Comparison of ENCODE assay signal across 17 cellular contexts in genomic region chr2:112947374-112947773, GRCh38. TPM values are rescaled to one million over a fixed set of nuclear protein-coding genes. Genes with fewer than 3 reads are reported as not detected.
DNase-seq lines count a peak whose midpoint lies in the region; ATAC-seq and TF ChIP-seq lines count a peak whose summit lies in the region.
"Had no signal": no experiment of that assay in that cellular context is flagged by ENCODE, and none has a peak within 500 bp of the region (broad histone marks: within the 10 kb centered on the region; RNA-seq: fewer than 3 reads in every experiment).

No MANE protein-coding gene starts in this region.

- TF ChIP-seq CTCF in esophagus muscularis mucosa (IDR thresholded peaks at IDR 0.05): no peak
- no peak for TF ChIP-seq CTCF in osteocyte (IDR thresholded peaks at IDR 0.05)
- no peak for TF ChIP-seq CTCF in sigmoid colon (IDR thresholded peaks at IDR 0.05)

- H3K9me3 Mint-ChIP-seq in osteocyte (ENCODE audit: unreplicated experiment): peaks cover 5% of the 10 kb centered on the region
- H3K9me3 Mint-ChIP-seq in T-cell: peaks cover 0 to 2% (median 0%) of the 10 kb centered on the region in 3 donors

- ATAC-seq in T-cell (replicated peaks in 1 of 4): no peak

- TF ChIP-seq EP300 in esophagus muscularis mucosa (IDR thresholded peaks at IDR 0.05) (no peak), sigmoid colon (IDR thresholded peaks at IDR 0.05) (no peak)

- H3K9me3 ChIP-seq in esophagus muscularis mucosa (peaks cover 0 to 4% (median 0%) of the 10 kb centered on the region in 4 donors), sigmoid colon (peaks cover 0 to 11% (median 2%) of the 10 kb centered on the region in 4 donors)

- no peaks in the 10 kb centered on the region for H3K4me1 ChIP-seq in esophagus muscularis mucosa
- peaks cover 0 to under 1% (median 0%) of the 10 kb centered on the region in 4 donors for H3K4me1 ChIP-seq in sigmoid colon

- H3K4me3 Mint-ChIP-seq in osteocyte (ENCODE audit: unreplicated experiment) (no peak overlapping the region), T-cell (no peak overlapping the region)
- H3K4me3 Mint-ChIP-seq: CD8-positive, alpha-beta memory T cell had no signal

- TF ChIP-seq POLR2A in esophagus muscularis mucosa (IDR thresholded peaks at IDR 0.05; ENCODE audit: low read depth) (no peak), sigmoid colon (IDR thresholded peaks at IDR 0.05) (no peak)

- CTCF ChIA-PET in T-cell (lab: Charles Lee): no interaction called here

- H3K36me3 ChIP-seq in esophagus muscularis mucosa: no peaks in the 10 kb centered on the region
- H3K36me3 ChIP-seq in sigmoid colon: no peaks in the 10 kb centered on the region

- H3K27ac Mint-ChIP-seq in osteocyte (ENCODE audit: unreplicated experiment) (no peak overlapping the region), T-cell (no peak overlapping the region)
- H3K27ac Mint-ChIP-seq: CD8-positive, alpha-beta memory T cell had no signal

- no peaks in the 10 kb centered on the region for H3K27me3 ChIP-seq in esophagus muscularis mucosa
- no peaks in the 10 kb centered on the region for H3K27me3 ChIP-seq in sigmoid colon

- H3K4me1 Mint-ChIP-seq in osteocyte (ENCODE audit: unreplicated experiment) (no peaks in the 10 kb centered on the region), T-cell (no peaks in the 10 kb centered on the region)
- H3K4me1 Mint-ChIP-seq: CD8-positive, alpha-beta memory T cell had no signal

- H3K36me3 Mint-ChIP-seq in osteocyte (ENCODE audit: unreplicated experiment): no peaks in the 10 kb centered on the region
- H3K36me3 Mint-ChIP-seq in T-cell: no peaks in the 10 kb centered on the region

- 33% methylated on average over 2 of the region's 2 CpGs for WGBS in esophagus muscularis mucosa
- 10 to 32% methylated on average over 2 of the region's 2 CpGs for WGBS in sigmoid colon, 2 donors

- POLR2A ChIA-PET in T-cell (lab: Charles Lee): no interaction called here

- no peak overlapping the region for H3K27ac ChIP-seq in esophagus muscularis mucosa (replicated peaks in 1 of 4)
- H3K27ac ChIP-seq in sigmoid colon: no peak overlapping the region
- H3K27ac ChIP-seq: 22Rv1 had no signal

- intact Hi-C loops in esophagus muscularis mucosa (cut with DNase I) (no loop called here), sigmoid colon (cut with DNase I) (loop anchor here (10.0 kb wide), 1 partner anchor 323 kb away; no protein-coding TSS in a partner anchor)

- DNase-seq in DMS 273 (lab: John Stamatoyannopoulos, UW; ENCODE audit: unreplicated experiment): peak; percentile 7
- no peak for DNase-seq in DMS 273 treated with DMSO at 0.1 percent for 48 hours (lab: John Stamatoyannopoulos, UW)
- DNase-seq in NAMALWA (ENCODE audit: low spot score): peak; percentile 9
- peak; percentile 31 for DNase-seq in esophagus muscularis mucosa (ENCODE audit: extremely low spot score)
- peak; percentile 49 for DNase-seq in osteocyte (ENCODE audit: extremely low spot score, unreplicated experiment)
- no peak for DNase-seq in cerebellar cortex (ENCODE audit: low spot score)
- no peak for DNase-seq in sigmoid colon
- DNase-seq in T-cell: no peak
- DNase-seq: CD8-positive, alpha-beta memory T cell; DMS79 treated with DMSO at 0.1 percent for 48 hours; GDM1; HCEC 1CT had no signal

- H3K4me3 ChIP-seq in esophagus muscularis mucosa (no peak overlapping the region), sigmoid colon (no peak overlapping the region)

- peaks cover 31% of the 10 kb centered on the region for H3K27me3 Mint-ChIP-seq in osteocyte (ENCODE audit: unreplicated experiment)
- H3K27me3 Mint-ChIP-seq in T-cell: peaks cover 0 to 22% of the 10 kb centered on the region in 2 donors

RNA-seq across cellular contexts. Expression of gene IL36G, which starts 30.4 kb away (rescaled TPM):
- total RNA-seq in esophagus muscularis mucosa: not detected
- total RNA-seq in osteocyte: not detected in 2 replicates
- total RNA-seq in sigmoid colon: not detected
- polyA plus RNA-seq in sigmoid colon: under 1 TPM in 1 of 3 donors, not detected in 2; 0.17 TPM
- not detected for total RNA-seq in T-cell
- total RNA-seq: A673; Caco-2; CD8-positive, alpha-beta memory T cell; H4 had no signal
- polyA plus RNA-seq: BJ; CD8-positive, alpha-beta memory T cell had no signal

RNA-seq across cellular contexts. Expression of gene IL37, which starts 36.4 kb away (rescaled TPM):
- total RNA-seq in esophagus muscularis mucosa (not detected), osteocyte (not detected in 2 replicates), sigmoid colon (not detected), T-cell (not detected)
- 1 to 10 TPM in 1 of 3 donors, not detected in 2; 1.3 TPM for polyA plus RNA-seq in sigmoid colon
- total RNA-seq: A673; Caco-2; CD8-positive, alpha-beta memory T cell; H4 had no signal
- polyA plus RNA-seq: BJ; CD8-positive, alpha-beta memory T cell had no signal

RNA-seq across cellular contexts. Expression of gene IL36A, which starts 57.9 kb away (rescaled TPM):
- not detected for total RNA-seq in esophagus muscularis mucosa
- total RNA-seq in osteocyte: not detected in 2 replicates
- not detected for total RNA-seq in sigmoid colon
- not detected for polyA plus RNA-seq in sigmoid colon
- under 1 TPM in 4 of 5 donors, not detected in 1; 0.32 to 0.60 (median 0.58) TPM for total RNA-seq in T-cell
- total RNA-seq: A673; Caco-2; CD8-positive, alpha-beta memory T cell; H4 had no signal
- polyA plus RNA-seq: BJ; CD8-positive, alpha-beta memory T cell had no signal

Comparison
In these comparisons a context has a peak if more than half of its experiments do, and no peak if none do; other contexts are left out.
1. DNase-seq: peak in DMS 273 (single experiment), NAMALWA (single experiment), esophagus muscularis mucosa (single experiment) and osteocyte (single experiment); none in DMS 273 treated with DMSO at 0.1 percent for 48 hours (single experiment), cerebellar cortex (single experiment), sigmoid colon (single experiment) and T-cell (0 of 34).